Comparison of ENCODE assay signal across 8 cellular contexts in genomic region chr19:15449620-15450527, GRCh38. TPM values are rescaled to one million over a fixed set of nuclear protein-coding genes. Genes with fewer than 3 reads are reported as not detected.
A peak's percentile ranks its signal among the peaks of the same experiment; 100 is the strongest.
DNase-seq lines count a peak whose midpoint lies in the region; ATAC-seq and TF ChIP-seq lines count a peak whose summit lies in the region.

A gene with protein sequence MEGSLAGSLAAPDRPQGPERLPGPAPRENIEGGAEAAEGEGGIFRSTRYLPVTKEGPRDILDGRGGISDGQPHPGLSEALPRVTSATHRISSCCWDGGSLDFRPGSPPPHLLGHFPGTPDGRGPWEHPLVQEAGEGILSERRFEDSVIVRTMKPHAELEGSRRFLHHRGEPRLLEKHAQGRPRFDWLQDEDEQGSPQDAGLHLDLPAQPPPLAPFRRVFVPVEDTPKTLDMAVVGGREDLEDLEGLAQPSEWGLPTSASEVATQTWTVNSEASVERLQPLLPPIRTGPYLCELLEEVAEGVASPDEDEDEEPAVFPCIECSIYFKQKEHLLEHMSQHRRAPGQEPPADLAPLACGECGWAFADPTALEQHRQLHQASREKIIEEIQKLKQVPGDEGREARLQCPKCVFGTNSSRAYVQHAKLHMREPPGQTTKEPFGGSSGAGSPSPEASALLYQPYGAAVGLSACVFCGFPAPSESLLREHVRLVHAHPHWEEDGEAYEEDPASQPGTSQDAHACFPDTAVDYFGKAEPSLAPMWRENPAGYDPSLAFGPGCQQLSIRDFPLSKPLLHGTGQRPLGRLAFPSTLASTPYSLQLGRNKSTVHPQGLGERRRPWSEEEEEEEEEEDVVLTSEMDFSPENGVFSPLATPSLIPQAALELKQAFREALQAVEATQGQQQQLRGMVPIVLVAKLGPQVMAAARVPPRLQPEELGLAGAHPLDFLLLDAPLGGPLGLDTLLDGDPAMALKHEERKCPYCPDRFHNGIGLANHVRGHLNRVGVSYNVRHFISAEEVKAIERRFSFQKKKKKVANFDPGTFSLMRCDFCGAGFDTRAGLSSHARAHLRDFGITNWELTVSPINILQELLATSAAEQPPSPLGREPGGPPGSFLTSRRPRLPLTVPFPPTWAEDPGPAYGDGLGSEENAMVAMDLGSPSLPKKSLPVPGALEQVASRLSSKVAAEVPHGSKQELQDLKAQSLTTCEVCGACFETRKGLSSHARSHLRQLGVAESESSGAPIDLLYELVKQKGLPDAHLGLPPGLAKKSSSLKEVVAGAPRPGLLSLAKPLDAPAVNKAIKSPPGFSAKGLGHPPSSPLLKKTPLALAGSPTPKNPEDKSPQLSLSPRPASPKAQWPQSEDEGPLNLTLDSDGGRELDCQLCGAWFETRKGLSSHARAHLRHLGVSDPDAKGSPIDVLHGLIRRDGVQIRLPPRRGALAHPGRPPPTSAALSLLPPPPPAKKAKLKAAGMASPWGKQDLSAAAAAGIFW (N-terminal part only) (minus strand): TSS chr19:15449956. CDS start chr19:15448307, 1,649 bp downstream.

- H3K36me3 ChIP-seq in OCI-LY3 (replicated peaks; ENCODE audit: low read depth, low read length) (peaks cover 15% of the 10 kb centered on the region), esophagus (ENCODE audit: control insufficient read depth in 2 of 2, insufficient read depth in 2 of 2, low read length in 1 of 2) (no peaks in the 10 kb centered on the region), mucosa of rectum (ENCODE audit: control insufficient read depth in 2 of 2, insufficient read depth in 2 of 2, low read length in 2 of 2) (peaks cover 0 to 6% of the 10 kb centered on the region in 2 donors)

- no peak for ATAC-seq in HG02840 (IDR thresholded peaks at IDR 0.05; ENCODE audit: low FRiP score, unreplicated experiment)

- H3K27ac ChIP-seq in OCI-LY3 (ENCODE audit: low read length) (no peak within 1 kb of the TSS), esophagus (ENCODE audit: low read depth in 2 of 2, low read length in 1 of 2) (peak within 1 kb of the TSS; percentile 82 to 93), mucosa of rectum (ENCODE audit: low read depth in 2 of 2, low read length in 2 of 2) (peak within 1 kb of the TSS in 1 of 2 donors; percentile 2)

- TF ChIP-seq CTCF in HFFc6 (IDR thresholded peaks at IDR 0.05): no peak
- TF ChIP-seq CTCF in OCI-LY3 (IDR thresholded peaks at IDR 0.05; ENCODE audit: low read depth, low read length): no peak

- 2 to 12% methylated on average over 11 to 74 of the region's 77 CpGs for WGBS in esophagus, 2 donors

- peaks cover 16% of the 10 kb centered on the region for H3K4me1 ChIP-seq in OCI-LY3 (ENCODE audit: low read length)
- H3K4me1 ChIP-seq in esophagus (ENCODE audit: control insufficient read depth in 2 of 2, insufficient read depth in 2 of 2, low read length in 1 of 2): peaks cover 10 to 13% of the 10 kb centered on the region in 2 donors
- H3K4me1 ChIP-seq in mucosa of rectum (ENCODE audit: control insufficient read depth in 2 of 2, insufficient read depth in 2 of 2, low read length in 2 of 2): peaks cover 12 to 13% of the 10 kb centered on the region in 2 donors

- peak within 1 kb of the TSS; percentile 60 for H3K27ac Mint-ChIP-seq in HFFc6

- H3K4me2 ChIP-seq in OCI-LY3 (ENCODE audit: low read length): peak within 1 kb of the TSS; percentile 73

- peak within 1 kb of the TSS; percentile 76 for H3K4me3 Mint-ChIP-seq in HFFc6

- H3K9ac ChIP-seq in OCI-LY3 (ENCODE audit: low read length): peak within 1 kb of the TSS; percentile 67
- H3K9ac ChIP-seq in mucosa of rectum (ENCODE audit: low read depth in 1 of 2, low read length in 2 of 2): peak within 1 kb of the TSS; percentile 24 to 45

- H3K4me3 ChIP-seq in OCI-LY3 (ENCODE audit: low read length): peak within 1 kb of the TSS; percentile 82
- peak within 1 kb of the TSS; percentile 49 to 66 for H3K4me3 ChIP-seq in esophagus (ENCODE audit: low read depth in 1 of 2, low read length in 2 of 2)
- peak within 1 kb of the TSS; percentile 62 to 68 for H3K4me3 ChIP-seq in mucosa of rectum (ENCODE audit: low read length in 2 of 2)

- H4K20me1 ChIP-seq in OCI-LY3 (ENCODE audit: insufficient read depth, low read length): no peaks in the 10 kb centered on the region

- DNase-seq in DMS79 (lab: John Stamatoyannopoulos, UW) (peak; percentile 42), HFFc6 (peak; percentile 56), activated T-cell treated with anti-CD3 and anti-CD28 coated beads for 48 hours (ENCODE audit: low read depth) (peak; percentile 83)
- DNase-seq in stimulated activated CD8-positive, alpha-beta memory T cell treated with anti-CD3 and anti-CD28 coated beads, Interleukin-4, amount 100 ng/mL, for 1 hour (ENCODE audit: low read depth in 2 of 2, low spot score in 1 of 2): peak; percentile 53 to 71

- H3K9me3 ChIP-seq in OCI-LY3 (ENCODE audit: insufficient read depth, low read length) (no peaks in the 10 kb centered on the region), esophagus (ENCODE audit: control insufficient read depth in 2 of 2, insufficient read depth in 1 of 2, low read depth in 1 of 2, low read length in 1 of 2) (no peaks in the 10 kb centered on the region), mucosa of rectum (ENCODE audit: control insufficient read depth in 2 of 2, low read length in 2 of 2) (no peaks in the 10 kb centered on the region)

- no peaks in the 10 kb centered on the region for H3K36me3 Mint-ChIP-seq in HFFc6 (ENCODE audit: low read depth)

- peaks cover 7% of the 10 kb centered on the region; the same call in 1 of the 2 replicates for H3K27me3 Mint-ChIP-seq in HFFc6 (ENCODE audit: insufficient read depth)

- no peaks in the 10 kb centered on the region for H3K27me3 ChIP-seq in OCI-LY3 (ENCODE audit: low read depth, low read length)
- H3K27me3 ChIP-seq in esophagus (ENCODE audit: control insufficient read depth in 1 of 2, insufficient read depth in 2 of 2, low read length in 2 of 2): no peaks in the 10 kb centered on the region
- peaks cover 3 to 10% of the 10 kb centered on the region in 2 donors for H3K27me3 ChIP-seq in mucosa of rectum (ENCODE audit: control insufficient read depth in 2 of 2, insufficient read depth in 2 of 2, low read length in 2 of 2)

- H3K79me2 ChIP-seq in OCI-LY3 (ENCODE audit: low read length): no peaks in the 10 kb centered on the region

- H3K4me1 Mint-ChIP-seq in HFFc6 (ENCODE audit: low read depth): 0 out of 2 replicates have a peak, but pooled peaks cover 4% of the 10 kb centered on the region

- H3K9me3 Mint-ChIP-seq in HFFc6: no peaks in the 10 kb centered on the region

- H2AFZ ChIP-seq in OCI-LY3 (ENCODE audit: low read depth, low read length): peak within 1 kb of the TSS; percentile 87

RNA-seq across cellular contexts. Expression of the gene that starts here (rescaled TPM):
- 10 to 100 TPM; 39.3 to 54.3 (median 43.1) TPM for total RNA-seq in HFFc6 (2021; fragmentation: NEBNext Ultra II Directional; extraction: Animal tissue kit (Norgen Biotek cat#: 25700))
- 10 to 100 TPM; 17.4 to 17.5 TPM for polyA plus RNA-seq in esophagus
